Comparison of ENCODE assay signal across 14 cellular contexts in the genomic region with DNA sequence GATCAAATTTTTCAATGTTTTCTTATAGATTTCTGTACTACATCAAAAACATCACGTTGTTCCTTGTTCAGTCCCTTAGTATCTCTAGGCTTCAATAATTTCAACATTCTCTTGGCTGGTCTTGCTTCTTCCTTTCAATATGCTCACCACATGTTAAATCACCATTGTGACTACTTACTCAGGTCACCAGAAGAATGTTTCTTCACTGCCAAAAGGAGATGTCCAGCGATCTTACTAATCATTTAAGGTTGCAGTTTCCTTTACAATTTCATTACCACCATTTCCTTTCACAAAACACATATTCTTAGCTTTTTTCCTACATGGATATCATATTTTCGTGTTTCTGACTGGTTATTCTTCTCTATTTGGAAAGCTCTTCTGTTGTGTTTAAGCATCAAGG.
DNase-seq lines count a peak whose midpoint lies in the region; ATAC-seq and TF ChIP-seq lines count a peak whose summit lies in the region.
"Had no signal": no experiment of that assay in that cellular context is flagged by ENCODE, and none has a peak within 500 bp of the region (broad histone marks: within the 10 kb centered on the region; RNA-seq: fewer than 3 reads in every experiment).

No MANE protein-coding gene starts in this region.

- no peaks in the 10 kb centered on the region for H3K9me3 ChIP-seq in CD4-positive, alpha-beta T cell (ENCODE audit: control insufficient read depth, low read length)

- no peak for TF ChIP-seq CTCF in RWPE1 (conservative IDR thresholded peaks at IDR 0.05; ENCODE audit: low read depth)
- no peak for TF ChIP-seq CTCF in epithelial cell of proximal tubule (conservative IDR thresholded peaks at IDR 0.05; ENCODE audit: low read depth, low read length)
- TF ChIP-seq CTCF in CD4-positive, alpha-beta T cell (IDR thresholded peaks at IDR 0.05) = no peak

- no peaks in the 10 kb centered on the region for H3K27me3 Mint-ChIP-seq in CD4-positive, alpha-beta T cell
- H3K27me3 Mint-ChIP-seq: activated naive CD4-positive, alpha-beta T cell treated with anti-CD3 and anti-CD28 coated beads, Interleukin-2, amount 50 U/mL, for 24 hours; natural killer cell treated with Interleukin-12 subunit alpha and Interleukin-12 subunit beta and Interleukin-15 and Interleukin-18, amount 100 ng/mL, for 72 hours; stimulated activated naive CD8-positive, alpha-beta T cell treated with anti-CD3 and anti-CD28 coated beads, Interleukin-15, Interleukin-2, amounts not matched to agents 100 ng/mL and 50 ng/mL, for 24 hours had no signal

- H3K4me3 ChIP-seq in epithelial cell of proximal tubule (ENCODE audit: low read depth, low read length) = no peak overlapping the region

- intact Hi-C loops in CD4-positive, alpha-beta T cell (cut with DNase I, micrococcal nuclease) = no loop called here

- POLR2A ChIA-PET in RWPE1 (lab: Yijun Ruan, JAX; ENCODE audit: low non-redundant PET) = no interaction called here
- POLR2A ChIA-PET in CD4-positive, alpha-beta T cell (lab: Charles Lee) = no interaction called here

- H3K27ac Mint-ChIP-seq in CD4-positive, alpha-beta T cell = no peak overlapping the region
- H3K27ac Mint-ChIP-seq: activated naive CD4-positive, alpha-beta T cell treated with anti-CD3 and anti-CD28 coated beads, Interleukin-2, amount 50 U/mL, for 24 hours; natural killer cell treated with Interleukin-12 subunit alpha and Interleukin-12 subunit beta and Interleukin-15 and Interleukin-18, amount 100 ng/mL, for 72 hours; stimulated activated naive CD8-positive, alpha-beta T cell treated with anti-CD3 and anti-CD28 coated beads, Interleukin-15, Interleukin-2, amounts not matched to agents 100 ng/mL and 50 ng/mL, for 24 hours had no signal

- CTCF ChIA-PET in RWPE1 (lab: Yijun Ruan, JAX) = no interaction called here
- CTCF ChIA-PET in CD4-positive, alpha-beta T cell (lab: Charles Lee) = no interaction called here

- H3K36me3 Mint-ChIP-seq in CD4-positive, alpha-beta T cell (ENCODE audit: low read depth) = no peaks in the 10 kb centered on the region
- H3K36me3 Mint-ChIP-seq: activated naive CD4-positive, alpha-beta T cell treated with anti-CD3 and anti-CD28 coated beads, Interleukin-2, amount 50 U/mL, for 24 hours; natural killer cell treated with Interleukin-12 subunit alpha and Interleukin-12 subunit beta and Interleukin-15 and Interleukin-18, amount 100 ng/mL, for 72 hours had no signal

- peak; percentile 72 for DNase-seq in GM03348 (ENCODE audit: low spot score)
- peak; percentile 3 for DNase-seq in RWPE1 (ENCODE audit: low spot score)
- DNase-seq in epithelial cell of proximal tubule (ENCODE audit: low read depth) = peak; percentile 41
- peak; percentile 91 for DNase-seq in renal cortical epithelial cell (ENCODE audit: low read depth)
- DNase-seq in CD4-positive, alpha-beta T cell = no peak
- no peak for DNase-seq in OCI-M2 (lab: John Stamatoyannopoulos, UW; ENCODE audit: unreplicated experiment)
- DNase-seq: cortex of kidney, NCI-H187 treated with DMSO at 0.1 percent for 48 hours, NCI-H748 treated with DMSO at 0.1 percent for 48 hours had no signal

- H3K27me3 ChIP-seq in CD4-positive, alpha-beta T cell (ENCODE audit: control insufficient read depth, insufficient read depth, low read length) = no peaks in the 10 kb centered on the region

- H3K4me1 Mint-ChIP-seq in CD4-positive, alpha-beta T cell (ENCODE audit: low read depth) = no peaks in the 10 kb centered on the region
- H3K4me1 Mint-ChIP-seq: activated naive CD4-positive, alpha-beta T cell treated with anti-CD3 and anti-CD28 coated beads, Interleukin-2, amount 50 U/mL, for 24 hours had no signal

- no peak for ATAC-seq in CD4-positive, alpha-beta T cell (ENCODE audit: poor library complexity)
- ATAC-seq in HG03378 (IDR thresholded peaks at IDR 0.05; ENCODE audit: unreplicated experiment) = no peak
- ATAC-seq: natural killer cell treated with Interleukin-12 subunit alpha and Interleukin-12 subunit beta and Interleukin-15 and Interleukin-18, amount 100 ng/mL, for 72 hours had no signal

- no peak overlapping the region for H3K27ac ChIP-seq in RWPE1
- H3K27ac ChIP-seq in CD4-positive, alpha-beta T cell (ENCODE audit: low read depth, low read length) = no peak overlapping the region
- H3K27ac ChIP-seq: HL-60 had no signal

- no peak overlapping the region for H3K4me3 Mint-ChIP-seq in CD4-positive, alpha-beta T cell
- H3K4me3 Mint-ChIP-seq: activated naive CD4-positive, alpha-beta T cell treated with anti-CD3 and anti-CD28 coated beads, Interleukin-2, amount 50 U/mL, for 24 hours; natural killer cell treated with Interleukin-12 subunit alpha and Interleukin-12 subunit beta and Interleukin-15 and Interleukin-18, amount 100 ng/mL, for 72 hours; stimulated activated naive CD8-positive, alpha-beta T cell treated with anti-CD3 and anti-CD28 coated beads, Interleukin-15, Interleukin-2, amounts not matched to agents 100 ng/mL and 50 ng/mL, for 24 hours had no signal

- no peaks in the 10 kb centered on the region for H3K9me3 Mint-ChIP-seq in CD4-positive, alpha-beta T cell

Comparison
In these comparisons a context has a peak if more than half of its experiments do, and no peak if none do; other contexts are left out.
1. DNase-seq: peak in GM03348 (single experiment), RWPE1 (single experiment), epithelial cell of proximal tubule (single experiment) and renal cortical epithelial cell (single experiment); none in CD4-positive, alpha-beta T cell (0 of 10) and OCI-M2 (single experiment).